ENCODE assay signal across 1 cellular context in genomic region chr16:89484088-89484501, GRCh38.
TF ChIP-seq lines count a peak whose summit lies in the region.

No MANE protein-coding gene starts in this region.

TF ChIP-seq in IMR-90, 13 proteins besides CTCF, POLR2A, EP300 and RAD21:
- TF ChIP-seq NFE2L2 (IDR thresholded peaks at IDR 0.05; ENCODE audit: low read depth, low read length) (no peak), CEBPB (IDR thresholded peaks at IDR 0.05; ENCODE audit: low read depth, low read length) (peak; percentile 19; the same call in 1 of the 2 replicates), USF2 (IDR thresholded peaks at IDR 0.05; ENCODE audit: low read depth, low read length) (no peak), CHD1 (IDR thresholded peaks at IDR 0.05; ENCODE audit: low read depth, low read length) (no peak)
- TF ChIP-seq, protein P1, sequence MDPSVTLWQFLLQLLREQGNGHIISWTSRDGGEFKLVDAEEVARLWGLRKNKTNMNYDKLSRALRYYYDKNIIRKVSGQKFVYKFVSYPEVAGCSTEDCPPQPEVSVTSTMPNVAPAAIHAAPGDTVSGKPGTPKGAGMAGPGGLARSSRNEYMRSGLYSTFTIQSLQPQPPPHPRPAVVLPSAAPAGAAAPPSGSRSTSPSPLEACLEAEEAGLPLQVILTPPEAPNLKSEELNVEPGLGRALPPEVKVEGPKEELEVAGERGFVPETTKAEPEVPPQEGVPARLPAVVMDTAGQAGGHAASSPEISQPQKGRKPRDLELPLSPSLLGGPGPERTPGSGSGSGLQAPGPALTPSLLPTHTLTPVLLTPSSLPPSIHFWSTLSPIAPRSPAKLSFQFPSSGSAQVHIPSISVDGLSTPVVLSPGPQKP (IDR thresholded peaks at IDR 0.05; ENCODE audit: borderline replicate concordance, low read depth, low read length) = no peak
